In the genomic region with DNA sequence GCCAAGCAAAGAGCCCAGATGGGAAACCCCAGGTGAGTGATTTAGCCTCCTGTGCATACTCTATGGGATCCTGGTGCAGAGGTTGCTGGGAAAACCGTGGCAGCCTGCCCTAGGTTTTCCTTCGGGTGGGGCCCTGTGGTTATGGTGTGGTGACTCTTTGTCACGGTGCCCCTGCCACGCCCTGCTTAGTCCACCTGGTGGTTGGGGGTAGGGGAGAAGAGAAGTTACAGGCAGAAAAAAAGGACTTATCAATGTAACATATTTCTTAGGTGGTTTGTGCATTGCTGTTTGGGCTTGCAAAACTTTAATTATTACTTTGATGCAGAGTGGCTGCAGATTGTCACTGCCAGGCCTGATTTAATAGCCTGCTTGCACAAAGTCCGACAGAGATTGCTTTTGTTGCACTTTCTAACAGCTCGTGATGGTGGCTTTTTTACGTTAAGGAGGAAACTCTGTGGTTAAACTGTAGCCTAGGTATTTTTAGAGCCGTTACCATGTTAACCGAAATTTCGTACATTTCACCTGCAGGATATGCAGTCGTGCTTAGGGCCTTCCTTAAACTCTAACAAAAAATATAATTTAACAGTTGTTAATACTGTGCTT, we compare ENCODE assay signal across 9 cellular contexts.
A peak's percentile ranks its signal among the peaks of the same experiment; 100 is the strongest.
DNase-seq lines count a peak whose midpoint lies in the region; ATAC-seq and TF ChIP-seq lines count a peak whose summit lies in the region.
"Had no signal": no experiment of that assay in that cellular context is flagged by ENCODE, and none has a peak within 500 bp of the region (broad histone marks: within the 10 kb centered on the region; RNA-seq: fewer than 3 reads in every experiment).

No MANE protein-coding gene starts in this region.

- H3K36me3 ChIP-seq in esophagus squamous epithelium: no peaks in the 10 kb centered on the region
- no peaks in the 10 kb centered on the region for H3K36me3 ChIP-seq in skeletal muscle satellite cell (ENCODE audit: insufficient read depth, low read length)
- H3K36me3 ChIP-seq: SJCRH30 had no signal

- H3K27me3 ChIP-seq in esophagus squamous epithelium (no peaks in the 10 kb centered on the region), skeletal muscle satellite cell (ENCODE audit: control insufficient read depth, insufficient read depth, low read length) (no peaks in the 10 kb centered on the region)
- H3K27me3 ChIP-seq: SJCRH30 had no signal

- H3K27ac ChIP-seq in esophagus squamous epithelium: peak overlapping the region in 3 of 4 donors; percentile 59 to 71 (median 68)
- H3K27ac ChIP-seq: SJCRH30 had no signal

- TF ChIP-seq CTCF in GM12872 (IDR thresholded peaks at IDR 0.05; ENCODE audit: insufficient read depth, low read depth, low read length): 0 out of 3 replicates have a peak, but pooled peaks have one; percentile 21
- peak in 1 of 6 experiments; percentile 28 for TF ChIP-seq CTCF in esophagus squamous epithelium (IDR thresholded peaks at IDR 0.05)

- H3K9me3 ChIP-seq in esophagus squamous epithelium: no peaks in the 10 kb centered on the region
- no peaks in the 10 kb centered on the region for H3K9me3 ChIP-seq in skeletal muscle satellite cell (replicated peaks; ENCODE audit: low read length)
- H3K9me3 ChIP-seq: SJCRH30 had no signal

- peak; percentile 75 for ATAC-seq in GM21528 (IDR thresholded peaks at IDR 0.05; ENCODE audit: low FRiP score, unreplicated experiment)

- WGBS in esophagus squamous epithelium, 2 donors: 17 to 21% methylated on average over 7 to 11 of the region's 11 CpGs

- peak overlapping the region; percentile 18 for H3K4me2 ChIP-seq in skeletal muscle satellite cell (ENCODE audit: low read length)

- H3K4me1 ChIP-seq in esophagus squamous epithelium (peaks cover 8 to 34% (median 19%) of the 10 kb centered on the region in 3 donors), skeletal muscle satellite cell (ENCODE audit: control insufficient read depth, insufficient read depth, low read length) (peaks cover 17% of the 10 kb centered on the region)
- H3K4me1 ChIP-seq: SJCRH30 had no signal

- no peak for TF ChIP-seq POLR2A in esophagus squamous epithelium (IDR thresholded peaks at IDR 0.05)

- peak overlapping the region in 1 of 4 donors; percentile 22 for H3K4me3 ChIP-seq in esophagus squamous epithelium
- H3K4me3 ChIP-seq in skeletal muscle satellite cell (ENCODE audit: low read length): no peak overlapping the region
- H3K4me3 ChIP-seq: SJCRH30 had no signal

- intact Hi-C loops in esophagus squamous epithelium (cut with DNase I): loop anchor here (10.0 kb wide), 1 partner anchor 531 kb away; no protein-coding TSS in a partner anchor

- H3K9ac ChIP-seq in skeletal muscle satellite cell (ENCODE audit: low read depth, low read length): no peak overlapping the region

- peak; percentile 12 for DNase-seq in HuH-7.5 (ENCODE audit: low spot score)
- peak; percentile 10 to 33 for DNase-seq in activated CD4-positive, alpha-beta T cell treated with anti-CD3 and anti-CD28 coated beads for 4 hours
- DNase-seq in esophagus squamous epithelium (lab: John Stamatoyannopoulos, UW): peak; percentile 14
- DNase-seq in amniotic stem cell (lab: John Stamatoyannopoulos, UW): no peak
- no peak for DNase-seq in amygdala (lab: John Stamatoyannopoulos, UW)

Comparison
In these comparisons a context has a peak if more than half of its experiments do, and no peak if none do; other contexts are left out.
1. DNase-seq: peak in HuH-7.5 (single experiment), activated CD4-positive, alpha-beta T cell treated with anti-CD3 and anti-CD28 coated beads for 4 hours (2 of 2) and esophagus squamous epithelium (single experiment); none in amniotic stem cell (single experiment) and amygdala (0 of 56).